7 cellular contexts compared by ENCODE assay signal in genomic region chr1:41100170-41100569, GRCh38.
"Had no signal": no experiment of that assay in that cellular context is flagged by ENCODE, and none has a peak within 500 bp of the region (broad histone marks: within the 10 kb centered on the region; RNA-seq: fewer than 3 reads in every experiment).

No MANE protein-coding gene starts in this region.

- H3K27ac ChIP-seq: HL-60 had no signal

- H3K4me3 Mint-ChIP-seq: GM23338, H9, IgD-negative memory B cell had no signal

- ATAC-seq: GM23338, HepG2 had no signal

- H3K9me3 Mint-ChIP-seq: GM23338, H9, IgD-negative memory B cell had no signal

- H3K4me3 ChIP-seq: GM23338 had no signal

- H3K27ac Mint-ChIP-seq: GM23338, H9, IgD-negative memory B cell had no signal

- DNase-seq: H9, HCEC 1CT, KBM-7 had no signal

- H3K27me3 Mint-ChIP-seq: IgD-negative memory B cell had no signal
